Comparison of ENCODE assay signal across 29 cellular contexts in genomic region chr7:117412390-117412789, GRCh38. TPM values are rescaled to one million over a fixed set of nuclear protein-coding genes. Genes with fewer than 3 reads are reported as not detected.
"Had no signal": no experiment of that assay in that cellular context is flagged by ENCODE, and none has a peak within 500 bp of the region (broad histone marks: within the 10 kb centered on the region; RNA-seq: fewer than 3 reads in every experiment).

No MANE protein-coding gene starts in this region.

- H3K27me3 ChIP-seq: heart right ventricle, hepatocyte, left lung, ovary, right atrium auricular region, right lobe of liver, stomach, suprapubic skin, tibial artery, upper lobe of right lung had no signal

- H3K27ac ChIP-seq: heart right ventricle, hepatocyte, left lung, lower lobe of right lung, ovary, right atrium auricular region, right lobe of liver, stomach, suprapubic skin, thoracic aorta, tibial artery, upper lobe of right lung had no signal

- FAIRE-seq: keratinocyte, urothelium cell line had no signal

- ATAC-seq: heart right ventricle; left colon; left lung; lower lobe of right lung; mucosa of descending colon; naive thymus-derived CD4-positive, alpha-beta T cell; natural killer cell treated with Interleukin-12 subunit alpha and Interleukin-12 subunit beta and Interleukin-15 and Interleukin-18, amount 100 ng/mL, for 72 hours; right lobe of liver; stimulated activated naive B cell treated with anti-CD40 and anti-IgM and Interleukin-4, amounts not matched to agents 10 μg/mL and 1 μg/mL and 100 μg/mL, for 72 hours; stimulated activated naive CD8-positive, alpha-beta T cell treated with anti-CD3 and anti-CD28 coated beads, Interleukin-15, Interleukin-2, amounts not matched to agents 100 U/mL and 50 U/mL, for 24 hours; upper lobe of right lung had no signal

- H3K9me3 ChIP-seq: left lung, lower lobe of right lung, mucosa of descending colon, ovary, right atrium auricular region, right lobe of liver, stomach, suprapubic skin, thoracic aorta, tibial artery, upper lobe of right lung had no signal

- H3K4me3 ChIP-seq: heart right ventricle, hepatocyte, left lung, lower lobe of right lung, mucosa of descending colon, ovary, right atrium auricular region, right lobe of liver, stomach, suprapubic skin, thoracic aorta, tibial artery, upper lobe of right lung had no signal

- DNase-seq: heart right ventricle; left colon; left lung; lower lobe of right lung; mammary epithelial cell; mesenchymal stem cell; mucosa of descending colon; naive thymus-derived CD4-positive, alpha-beta T cell; ovary; right lobe of liver; stimulated activated CD4-positive, alpha-beta T cell treated with anti-CD3 and anti-CD28 coated beads, Interleukin-12 subunit alpha, Interleukin-12 subunit beta, amount 100 ng/mL, for 4 hours; stimulated activated CD4-positive, alpha-beta T cell treated with anti-CD3 and anti-CD28 coated beads, Interleukin-15, amount 100 ng/mL, for 24 hours; stimulated activated CD4-positive, alpha-beta T cell treated with anti-CD3 and anti-CD28 coated beads, Interleukin-2, amount 100 ng/mL, for 24 hours; stimulated activated CD4-positive, alpha-beta T cell treated with anti-CD3 and anti-CD28 coated beads, Interleukin-4, amount 100 ng/mL, for 1 hour; stimulated activated naive B cell treated with anti-CD40 and anti-IgM and Interleukin-4, amounts not matched to agents 10 μg/mL and 1 μg/mL and 100 μg/mL, for 72 hours; stimulated activated naive CD8-positive, alpha-beta T cell treated with anti-CD3 and anti-CD28 coated beads, Interleukin-15, Interleukin-2, amounts not matched to agents 100 U/mL and 50 U/mL, for 24 hours; stomach; tibial artery; trophoblast cell; upper lobe of right lung had no signal

- H3K36me3 ChIP-seq: heart right ventricle, left lung, lower lobe of right lung, ovary, right atrium auricular region, right lobe of liver, stomach, suprapubic skin, thoracic aorta, tibial artery, upper lobe of right lung had no signal

- H3K4me1 ChIP-seq: heart right ventricle, left lung, lower lobe of right lung, right atrium auricular region, right lobe of liver, stomach, suprapubic skin, upper lobe of right lung had no signal

RNA-seq across cellular contexts. Expression of gene ASZ1, which starts 14.9 kb away (rescaled TPM):
- polyA plus RNA-seq: heart right ventricle; keratinocyte; liver; mammary epithelial cell; naive thymus-derived CD4-positive, alpha-beta T cell; neural cell; ovary; stomach had no signal
